In the genomic region with DNA sequence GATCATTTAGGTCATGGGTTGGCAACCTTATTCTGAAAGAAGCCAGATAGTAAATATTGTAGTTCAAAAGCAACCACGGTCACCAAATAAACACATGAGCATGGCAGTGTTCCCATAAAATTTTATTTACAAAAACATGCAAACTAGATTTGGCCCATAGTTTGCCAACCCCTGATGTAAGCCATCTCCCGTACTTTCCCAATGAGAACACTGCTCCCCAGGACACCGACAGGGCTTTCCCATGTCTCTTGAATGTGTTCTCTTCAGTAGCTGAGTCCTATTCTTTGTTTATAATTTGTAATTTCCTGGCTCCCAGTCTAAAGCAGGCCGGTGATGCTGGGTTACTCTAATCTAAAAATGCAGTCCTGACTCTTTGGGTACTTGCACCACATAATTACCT, we compare ENCODE assay signal across 22 cellular contexts.
"Had no signal": no experiment of that assay in that cellular context is flagged by ENCODE, and none has a peak within 500 bp of the region (broad histone marks: within the 10 kb centered on the region; RNA-seq: fewer than 3 reads in every experiment).

No MANE protein-coding gene starts in this region.

- H3K27ac Mint-ChIP-seq: activated CD4-positive, alpha-beta T cell treated with anti-CD3 and anti-CD28 coated beads for 36 hours; activated CD8-positive, alpha-beta memory T cell treated with anti-CD3 and anti-CD28 coated beads, Interleukin-2, amount 10 ng/mL, durations not matched to agents 7 days and 5 days; activated CD8-positive, alpha-beta T cell treated with anti-CD3 and anti-CD28 coated beads, Interleukin-2, amount 10 ng/mL, durations not matched to agents 7 days and 5 days; activated naive CD4-positive, alpha-beta T cell treated with anti-CD3 and anti-CD28 coated beads, Interleukin-2, amount 50 U/mL, for 72 hours; activated T-helper 2 cell treated with anti-CD3 and anti-CD28 coated beads, Interferon-gamma antibody, Interleukin-2, Interleukin-4, amounts not matched to agents 10 μg/mL and 5 μg/mL and 100 μg/mL, durations not matched to agents 14 hours and 24 hours and 36 hours; mesothelial cell of epicardium; natural killer cell; stimulated activated effector memory CD8-positive, alpha-beta T cell treated with anti-CD3 and anti-CD28 coated beads, Interleukin-12 subunit alpha, Interleukin-12 subunit beta, amount 100 ng/mL, for 72 hours; stimulated activated naive CD8-positive, alpha-beta T cell treated with anti-CD3 and anti-CD28 coated beads, Interleukin-15, amount 100 ng/mL, for 72 hours; type B pancreatic cell had no signal

- H3K27ac ChIP-seq: right lobe of liver, uterus had no signal

- H3K4me1 ChIP-seq: right lobe of liver, uterus had no signal

- DNase-seq: activated CD4-positive, alpha-beta T cell treated with anti-CD3 and anti-CD28 coated beads for 36 hours; activated CD4-positive, CD25-positive, alpha-beta regulatory T cell; activated CD8-positive, alpha-beta memory T cell treated with anti-CD3 and anti-CD28 coated beads, Interleukin-2, amount 10 ng/mL, durations not matched to agents 7 days and 5 days; activated CD8-positive, alpha-beta T cell treated with anti-CD3 and anti-CD28 coated beads, Interleukin-2, amount 10 ng/mL, durations not matched to agents 7 days and 5 days; activated naive CD4-positive, alpha-beta T cell; activated T-cell treated with anti-CD3 and anti-CD28 coated beads, Interleukin-2, amount 50 U/mL, for 48 hours; anterior cingulate cortex; dermis blood vessel endothelial cell; effector memory CD4-positive, alpha-beta T cell; natural killer cell; posterior cingulate gyrus; right lobe of liver; small intestine; stimulated activated CD4-positive, alpha-beta T cell treated with anti-CD3 and anti-CD28 coated beads, Interleukin-4, amount 100 ng/mL, for 24 hours; stimulated activated naive CD8-positive, alpha-beta T cell treated with anti-CD3 and anti-CD28 coated beads, Interleukin-15, amount 100 ng/mL, for 72 hours; substantia nigra; uterus had no signal

- H3K9me3 Mint-ChIP-seq: activated naive CD4-positive, alpha-beta T cell treated with anti-CD3 and anti-CD28 coated beads, Interleukin-2, amount 50 U/mL, for 72 hours; activated T-helper 2 cell treated with anti-CD3 and anti-CD28 coated beads, Interferon-gamma antibody, Interleukin-2, Interleukin-4, amounts not matched to agents 10 μg/mL and 5 μg/mL and 100 μg/mL, durations not matched to agents 14 hours and 24 hours and 36 hours; stimulated activated effector memory CD8-positive, alpha-beta T cell treated with anti-CD3 and anti-CD28 coated beads, Interleukin-12 subunit alpha, Interleukin-12 subunit beta, amount 100 ng/mL, for 72 hours; stimulated activated naive CD8-positive, alpha-beta T cell treated with anti-CD3 and anti-CD28 coated beads, Interleukin-15, amount 100 ng/mL, for 72 hours; type B pancreatic cell had no signal

- ATAC-seq: activated CD4-positive, alpha-beta T cell treated with anti-CD3 and anti-CD28 coated beads for 36 hours; activated CD8-positive, alpha-beta memory T cell treated with anti-CD3 and anti-CD28 coated beads, Interleukin-2, amount 10 ng/mL, durations not matched to agents 7 days and 5 days; activated CD8-positive, alpha-beta T cell treated with anti-CD3 and anti-CD28 coated beads, Interleukin-2, amount 10 ng/mL, durations not matched to agents 7 days and 5 days; activated naive CD4-positive, alpha-beta T cell treated with anti-CD3 and anti-CD28 coated beads, Interleukin-2, amount 50 U/mL, for 72 hours; natural killer cell; stimulated activated effector memory CD8-positive, alpha-beta T cell treated with anti-CD3 and anti-CD28 coated beads, Interleukin-12 subunit alpha, Interleukin-12 subunit beta, amount 100 ng/mL, for 72 hours; stimulated activated naive CD8-positive, alpha-beta T cell treated with anti-CD3 and anti-CD28 coated beads, Interleukin-15, amount 100 ng/mL, for 72 hours had no signal

- H3K4me1 Mint-ChIP-seq: activated CD4-positive, alpha-beta T cell treated with anti-CD3 and anti-CD28 coated beads for 36 hours; activated CD8-positive, alpha-beta memory T cell treated with anti-CD3 and anti-CD28 coated beads, Interleukin-2, amount 10 ng/mL, durations not matched to agents 7 days and 5 days; natural killer cell; stimulated activated effector memory CD8-positive, alpha-beta T cell treated with anti-CD3 and anti-CD28 coated beads, Interleukin-12 subunit alpha, Interleukin-12 subunit beta, amount 100 ng/mL, for 72 hours; stimulated activated naive CD8-positive, alpha-beta T cell treated with anti-CD3 and anti-CD28 coated beads, Interleukin-15, amount 100 ng/mL, for 72 hours had no signal

- H3K4me3 ChIP-seq: right lobe of liver, uterus had no signal

- H3K4me3 Mint-ChIP-seq: activated CD4-positive, alpha-beta T cell treated with anti-CD3 and anti-CD28 coated beads for 36 hours; activated CD8-positive, alpha-beta memory T cell treated with anti-CD3 and anti-CD28 coated beads, Interleukin-2, amount 10 ng/mL, durations not matched to agents 7 days and 5 days; activated CD8-positive, alpha-beta T cell treated with anti-CD3 and anti-CD28 coated beads, Interleukin-2, amount 10 ng/mL, durations not matched to agents 7 days and 5 days; mesothelial cell of epicardium; natural killer cell; stimulated activated effector memory CD8-positive, alpha-beta T cell treated with anti-CD3 and anti-CD28 coated beads, Interleukin-12 subunit alpha, Interleukin-12 subunit beta, amount 100 ng/mL, for 72 hours; stimulated activated naive CD8-positive, alpha-beta T cell treated with anti-CD3 and anti-CD28 coated beads, Interleukin-15, amount 100 ng/mL, for 72 hours; type B pancreatic cell had no signal

- H3K9me3 ChIP-seq: right lobe of liver, uterus had no signal

- H3K36me3 ChIP-seq: right lobe of liver, uterus had no signal

- H3K27me3 Mint-ChIP-seq: activated CD8-positive, alpha-beta memory T cell treated with anti-CD3 and anti-CD28 coated beads, Interleukin-2, amount 10 ng/mL, durations not matched to agents 7 days and 5 days; stimulated activated naive CD8-positive, alpha-beta T cell treated with anti-CD3 and anti-CD28 coated beads, Interleukin-15, amount 100 ng/mL, for 72 hours; type B pancreatic cell had no signal

- H3K36me3 Mint-ChIP-seq: activated CD8-positive, alpha-beta memory T cell treated with anti-CD3 and anti-CD28 coated beads, Interleukin-2, amount 10 ng/mL, durations not matched to agents 7 days and 5 days; activated naive CD4-positive, alpha-beta T cell treated with anti-CD3 and anti-CD28 coated beads, Interleukin-2, amount 50 U/mL, for 72 hours; natural killer cell; stimulated activated effector memory CD8-positive, alpha-beta T cell treated with anti-CD3 and anti-CD28 coated beads, Interleukin-12 subunit alpha, Interleukin-12 subunit beta, amount 100 ng/mL, for 72 hours had no signal

- H3K27me3 ChIP-seq: right lobe of liver, uterus had no signal
